In genomic region chr15:30992073-30992363, GRCh38 we compare ENCODE assay signal across 8 cellular contexts. TPM values are rescaled to one million over a fixed set of nuclear protein-coding genes. Genes with fewer than 3 reads are reported as not detected.
DNase-seq lines count a peak whose midpoint lies in the region; ATAC-seq and TF ChIP-seq lines count a peak whose summit lies in the region.

No MANE protein-coding gene starts in this region.

- ATAC-seq in Panc1, result no peak; the same call in 1 of the 2 replicates

- peak overlapping the region; percentile 98 for H3K18ac ChIP-seq in trophoblast cell (ENCODE audit: low read length)

- H3K9ac ChIP-seq in trophoblast cell (ENCODE audit: low read length), result peak overlapping the region; percentile 86

- H3K36me3 ChIP-seq in Panc1 (ENCODE audit: control insufficient read depth, insufficient read depth, low read length) (no peaks in the 10 kb centered on the region; the same call in 1 of the 2 replicates), esophagus muscularis mucosa (peaks cover 0 to 8% (median 3%) of the 10 kb centered on the region in 4 donors), trophoblast cell (ENCODE audit: control insufficient read depth in 1 of 2, insufficient read depth in 2 of 2, low read length in 2 of 2) (no peaks in the 10 kb centered on the region)

- TSS peak; percentile 93 for BruUV-seq in Panc1 (replicated peaks; lab: Mats Ljungman, UMichigan)

- TF ChIP-seq CTCF in Panc1 (IDR thresholded peaks at IDR 0.05), result no peak
- no peak for TF ChIP-seq CTCF in esophagus muscularis mucosa (IDR thresholded peaks at IDR 0.05)

- H3K4me3 ChIP-seq in Panc1 (ENCODE audit: low read depth in 2 of 2, low read length in 2 of 2) (peak overlapping the region; percentile 74 to 90), esophagus muscularis mucosa (peak overlapping the region; percentile 80 to 99 (median 87)), trophoblast cell (ENCODE audit: low read depth, low read length) (peak overlapping the region; percentile 88)

- POLR2A ChIA-PET in Panc1 (lab: Charles Lee), result interaction anchor here (0.6 kb wide), 1 partner anchor 152 kb away, joined by 7 read pairs; no protein-coding TSS in a partner anchor

- H3K4me1 ChIP-seq in Panc1 (ENCODE audit: control insufficient read depth, insufficient read depth, low read length), result peaks cover 11% of the 10 kb centered on the region; the same call in 1 of the 2 replicates
- H3K4me1 ChIP-seq in esophagus muscularis mucosa, result peaks cover 21 to 44% (median 42%) of the 10 kb centered on the region in 4 donors
- peaks cover 3 to 6% of the 10 kb centered on the region in 2 experiments for H3K4me1 ChIP-seq in trophoblast cell (ENCODE audit: control insufficient read depth in 1 of 2, insufficient read depth in 2 of 2, low read length in 2 of 2)

- H3K27ac ChIP-seq in Panc1 (ENCODE audit: low read length) (peak overlapping the region; percentile 83), esophagus muscularis mucosa (replicated peaks in 1 of 4) (peak overlapping the region; percentile 91 to 96 (median 93)), trophoblast cell (ENCODE audit: low read depth, low read length) (peak overlapping the region; percentile 95)

- peak; percentile 22 for DNase-seq in DMS53 treated with DMSO at 0.1 percent for 48 hours (lab: John Stamatoyannopoulos, UW; ENCODE audit: unreplicated experiment)
- DNase-seq in DMS53 (lab: John Stamatoyannopoulos, UW), result no peak
- no peak for DNase-seq in Panc1 (ENCODE audit: low read depth, low spot score)
- DNase-seq in esophagus muscularis mucosa (ENCODE audit: extremely low spot score), result no peak
- peak in 1 of 2 donors; percentile 40 for DNase-seq in trophoblast cell
- no peak for DNase-seq in stimulated activated CD4-positive, alpha-beta T cell treated with anti-CD3 and anti-CD28 coated beads, Interleukin-4, amount 100 ng/mL, for 1 hour
- no peak for DNase-seq in epidermal melanocyte (ENCODE audit: insufficient read length, low spot score)
- no peak for DNase-seq in NCI-H1105 treated with DMSO at 0.1 percent for 48 hours (lab: John Stamatoyannopoulos, UW)

- H4K91ac ChIP-seq in trophoblast cell (ENCODE audit: low read depth, low read length), result peak overlapping the region; percentile 96

- peak overlapping the region; percentile 51 for H2BK12ac ChIP-seq in trophoblast cell (ENCODE audit: low read length)

- H2AK5ac ChIP-seq in trophoblast cell (ENCODE audit: low read length), result peak overlapping the region; percentile 81

- intact Hi-C loops in Panc1 (cut with micrococcal nuclease; ENCODE audit: unreplicated experiment), result loop anchor here (5.0 kb wide), 1 partner anchor 135 kb away; no protein-coding TSS in a partner anchor
- intact Hi-C loops in esophagus muscularis mucosa (cut with DNase I), result loop anchor here (10.0 kb wide), 1 partner anchor 503 kb away; no protein-coding TSS in a partner anchor

- H4K8ac ChIP-seq in trophoblast cell (ENCODE audit: low read depth, low read length), result peak overlapping the region; percentile 99

- peak overlapping the region; percentile 38 for H2AFZ ChIP-seq in trophoblast cell (ENCODE audit: insufficient read depth, low read length, poor library complexity)

- H3K79me1 ChIP-seq in trophoblast cell (ENCODE audit: low read length), result peaks cover 16% of the 10 kb centered on the region

- WGBS in esophagus muscularis mucosa, result 13% methylated on average over 3 of the region's 10 CpGs
- WGBS in trophoblast cell (ENCODE audit: extremely low coverage, insufficient coverage, insufficient read length), result no CpG with 5 or more reads among the region's 10 CpGs

- TF ChIP-seq POLR2A in esophagus muscularis mucosa (IDR thresholded peaks at IDR 0.05; ENCODE audit: low read depth), result no peak

- H4K12ac ChIP-seq in trophoblast cell (ENCODE audit: low read depth, low read length), result peak overlapping the region; percentile 55

- peak overlapping the region; percentile 97 for H2BK120ac ChIP-seq in trophoblast cell (ENCODE audit: insufficient read depth, low read length, poor library complexity)

- CTCF ChIA-PET in Panc1 (lab: Charles Lee), result no interaction called here

- H3K27me3 ChIP-seq in Panc1 (ENCODE audit: control insufficient read depth, insufficient read depth, low read length) (no peaks in the 10 kb centered on the region), esophagus muscularis mucosa (no peaks in the 10 kb centered on the region), trophoblast cell (ENCODE audit: insufficient read depth, low read length) (no peaks in the 10 kb centered on the region)

- H3K14ac ChIP-seq in trophoblast cell (ENCODE audit: low read length), result peak overlapping the region; percentile 98

- in situ Hi-C loops in Panc1 (cut with HindIII; ENCODE audit: low pct_unique_long_range_greater_than_20kb, low sequenced_read_pairs), result no loop called here

- H3K23ac ChIP-seq in trophoblast cell (ENCODE audit: low read length), result no peak overlapping the region

- peaks cover 16% of the 10 kb centered on the region for H3K79me2 ChIP-seq in trophoblast cell (ENCODE audit: control insufficient read depth, insufficient read depth, low read length, poor library complexity)

- peak overlapping the region; percentile 94 for H2BK5ac ChIP-seq in trophoblast cell (ENCODE audit: low read depth, low read length, poor library complexity)

- no peak for TF ChIP-seq EP300 in esophagus muscularis mucosa (IDR thresholded peaks at IDR 0.05)

- H3K4me2 ChIP-seq in trophoblast cell (ENCODE audit: low read length), result peak overlapping the region; percentile 78

- H3K9me3 ChIP-seq in Panc1 (ENCODE audit: control insufficient read depth, insufficient read depth, low read depth, low read length), result no peaks in the 10 kb centered on the region
- no peaks in the 10 kb centered on the region for H3K9me3 ChIP-seq in esophagus muscularis mucosa
- H3K9me3 ChIP-seq in trophoblast cell (ENCODE audit: insufficient read depth, low read depth, low read length), result no peaks in the 10 kb centered on the region

- H3K4ac ChIP-seq in trophoblast cell (ENCODE audit: low read depth, low read length), result peak overlapping the region; percentile 71

RNA-seq across cellular contexts. Expression of gene MTMR10, which starts 0.6 kb away (rescaled TPM):
- total RNA-seq in Panc1 (2021; ENCODE audit: unreplicated experiment) (19.5 TPM), esophagus muscularis mucosa (10 to 100 TPM; 27.4 to 32.3 (median 30.2) TPM)
- polyA plus RNA-seq in Panc1 (2012; ENCODE audit: insufficient read length), result 9.8 TPM
- polyA plus RNA-seq in trophoblast cell (2013), result 33.5 and 34.1 TPM in 2 replicates
